1 cellular context compared by ENCODE assay signal in the genomic region with DNA sequence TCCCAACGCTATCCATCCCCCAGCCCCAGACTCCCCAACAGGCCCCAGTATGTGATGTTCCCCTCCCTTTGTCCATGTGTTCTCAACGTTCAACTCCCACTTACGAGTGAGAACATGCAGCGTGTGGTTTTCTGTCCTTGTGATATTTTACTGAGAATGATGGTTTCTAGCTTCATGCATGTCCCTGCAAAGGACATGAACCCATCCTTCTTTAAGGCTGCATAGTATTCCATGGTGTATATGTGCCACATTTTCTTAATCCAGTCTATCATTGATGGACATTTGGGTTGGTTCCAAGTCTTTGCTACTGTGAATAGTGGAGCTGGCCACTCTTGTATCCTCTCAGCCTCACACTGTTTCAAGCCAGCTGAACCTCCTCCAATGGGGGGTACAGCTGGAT.
TF ChIP-seq lines count a peak whose summit lies in the region.

No MANE protein-coding gene starts in this region.

TF ChIP-seq in K562, 482 proteins besides CTCF, POLR2A, EP300 and RAD21:
- TF ChIP-seq ZNF146 (CRISPR knock-in tag; IDR thresholded peaks at IDR 0.05; ENCODE audit: unreplicated experiment), result peak; percentile 98
- peak; percentile 76 for TF ChIP-seq BCOR (IDR thresholded peaks at IDR 0.05)
- TF ChIP-seq KDM1A (IDR thresholded peaks at IDR 0.05), result peak; percentile 51 to 63
- peak; percentile 63 for TF ChIP-seq RBM25 (IDR thresholded peaks at IDR 0.05; ENCODE audit: low read depth, low read length, severe bottlenecking)
- TF ChIP-seq CBX1 (IDR thresholded peaks at IDR 0.05; ENCODE audit: low read depth), result 0 out of 2 replicates have a peak, but pooled peaks have one; percentile 38
- peak; percentile 42 for TF ChIP-seq PHF20 (IDR thresholded peaks at IDR 0.05; ENCODE audit: partially characterized antibody)
- peak in 1 of 2 experiments; percentile 11; a peak in 1 of 4 replicates for TF ChIP-seq CSDE1 (IDR thresholded peaks at IDR 0.05)
- TF ChIP-seq NCOA6 (IDR thresholded peaks at IDR 0.05), result 0 out of 2 replicates have a peak, but pooled peaks have one; percentile 5
TF ChIP-seq in K562: peak in this region for 8; not testable (repeated sequence) for 474.
